15 cellular contexts compared by ENCODE assay signal in genomic region chr13:114341003-114341777, GRCh38. TPM values are rescaled to one million over a fixed set of nuclear protein-coding genes. Genes with fewer than 3 reads are reported as not detected.
DNase-seq lines count a peak whose midpoint lies in the region; ATAC-seq and TF ChIP-seq lines count a peak whose summit lies in the region.
"Had no signal": no experiment of that assay in that cellular context is flagged by ENCODE, and none has a peak within 500 bp of the region (broad histone marks: within the 10 kb centered on the region; RNA-seq: fewer than 3 reads in every experiment).

No MANE protein-coding gene starts in this region.

- peak overlapping the region; percentile 6; the same call in 1 of the 2 replicates for H3K4me2 ChIP-seq in DOHH2 (ENCODE audit: low read length)
- H3K4me2 ChIP-seq in neuronal stem cell (ENCODE audit: insufficient read depth, low read length, poor library complexity, severe bottlenecking) = no peak overlapping the region

- H3K36me3 ChIP-seq in DOHH2 (ENCODE audit: control insufficient read depth, low read length) (no peaks in the 10 kb centered on the region), neuronal stem cell (replicated peaks in 1 of 2; ENCODE audit: control insufficient read depth in 2 of 2, insufficient read depth in 2 of 2, low read length in 2 of 2) (no peaks in the 10 kb centered on the region)
- no peaks in the 10 kb centered on the region for H3K36me3 ChIP-seq in CD8-positive, alpha-beta T cell (ENCODE audit: insufficient read depth, low read length)
- H3K36me3 ChIP-seq: MG63 had no signal

- peak overlapping the region; percentile 56 for H2AK5ac ChIP-seq in neuronal stem cell (ENCODE audit: low read depth, low read length)

- no peak overlapping the region for H3K23ac ChIP-seq in neuronal stem cell (ENCODE audit: low read depth, low read length, poor library complexity)

- H4K91ac ChIP-seq in neuronal stem cell (ENCODE audit: low read depth, low read length, poor library complexity) = no peak overlapping the region

- peak overlapping the region; percentile 34 to 49 for H3K4me3 Mint-ChIP-seq in effector memory CD8-positive, alpha-beta T cell
- no peak overlapping the region for H3K4me3 Mint-ChIP-seq in CD8-positive, alpha-beta T cell

- H3F3A ChIP-seq in DOHH2 (ENCODE audit: control insufficient read depth, insufficient read depth) = peaks cover 16% of the 10 kb centered on the region

- no CpG with 5 or more reads among the region's 14 CpGs for WGBS in neuronal stem cell (ENCODE audit: extremely low coverage in 2 of 2, insufficient read length in 2 of 2, insufficient replicate concordance in 1 of 2), 2 donors

- H3K4me3 ChIP-seq in DOHH2 (ENCODE audit: low read length) (no peak overlapping the region), HL-60 (replicated peaks; ENCODE audit: insufficient read depth, low read length) (no peak overlapping the region), neuronal stem cell (ENCODE audit: low read length in 2 of 2) (no peak overlapping the region)
- no peak overlapping the region for H3K4me3 ChIP-seq in CD8-positive, alpha-beta T cell (ENCODE audit: low read depth, low read length)
- H3K4me3 ChIP-seq: MG63, SK-N-MC had no signal

- H3K9me2 ChIP-seq in DOHH2 (replicated peaks; ENCODE audit: control insufficient read depth, low read length) = no peaks in the 10 kb centered on the region

- H3K4me1 Mint-ChIP-seq in effector memory CD8-positive, alpha-beta T cell (ENCODE audit: low read depth in 2 of 2) = peaks cover 16 to 17% of the 10 kb centered on the region in 2 donors
- peaks cover 12% of the 10 kb centered on the region for H3K4me1 Mint-ChIP-seq in CD8-positive, alpha-beta T cell (ENCODE audit: low read depth)

- H3K27me3 ChIP-seq in DOHH2 (ENCODE audit: control insufficient read depth, low read length) (no peaks in the 10 kb centered on the region), HL-60 (ENCODE audit: insufficient read depth, poor library complexity, severe bottlenecking) (no peaks in the 10 kb centered on the region), neuronal stem cell (ENCODE audit: control insufficient read depth in 3 of 3, insufficient read depth in 3 of 3, low read depth in 1 of 3, low read length in 3 of 3) (no peaks in the 10 kb centered on the region)
- no peaks in the 10 kb centered on the region for H3K27me3 ChIP-seq in CD8-positive, alpha-beta T cell (ENCODE audit: insufficient read depth, low read length)

- no peaks in the 10 kb centered on the region for H4K20me1 ChIP-seq in DOHH2 (ENCODE audit: control insufficient read depth, insufficient read depth, low read depth, low read length)

- DNase-seq in HL-60 (ENCODE audit: low read depth in 1 of 2, low spot score in 1 of 2) (no peak), neuronal stem cell (ENCODE audit: low spot score) (no peak), NCI-H2196 treated with DMSO at 0.1 percent for 48 hours (lab: John Stamatoyannopoulos, UW; ENCODE audit: unreplicated experiment) (no peak)
- DNase-seq in effector memory CD8-positive, alpha-beta T cell = no peak
- no peak for DNase-seq in CD8-positive, alpha-beta T cell
- DNase-seq: ACHN, H7, MG63, NCI-H1105 treated with DMSO at 0.1 percent for 48 hours, NCI-H1694 treated with DMSO at 0.1 percent for 48 hours, NCI-H446, NCI-H748 treated with DMSO at 0.1 percent for 48 hours had no signal

- H3K9me3 ChIP-seq in DOHH2 (ENCODE audit: control insufficient read depth, insufficient read depth, low read length) (no peaks in the 10 kb centered on the region), neuronal stem cell (replicated peaks in 1 of 2; ENCODE audit: control insufficient read depth in 2 of 2, insufficient read depth in 1 of 2, low read depth in 1 of 2, low read length in 2 of 2) (peaks cover 0 to 12% of the 10 kb centered on the region in 2 donors)
- H3K9me3 ChIP-seq in CD8-positive, alpha-beta T cell (ENCODE audit: low read length) = no peaks in the 10 kb centered on the region
- H3K9me3 ChIP-seq: MG63 had no signal

- H2BK5ac ChIP-seq in neuronal stem cell (ENCODE audit: low read length) = no peak overlapping the region

- peak overlapping the region; percentile 19 for H2AFZ ChIP-seq in neuronal stem cell (ENCODE audit: low read length)

- no peaks in the 10 kb centered on the region for H3K79me2 ChIP-seq in DOHH2 (ENCODE audit: control insufficient read depth, low read length)

- H3K79me1 ChIP-seq in neuronal stem cell (ENCODE audit: low read depth, low read length) = no peaks in the 10 kb centered on the region

- H3K14ac ChIP-seq in neuronal stem cell (ENCODE audit: low read length) = no peak overlapping the region

- no peaks in the 10 kb centered on the region for H3K9me3 Mint-ChIP-seq in effector memory CD8-positive, alpha-beta T cell
- no peaks in the 10 kb centered on the region for H3K9me3 Mint-ChIP-seq in CD8-positive, alpha-beta T cell

- H3K27ac Mint-ChIP-seq in effector memory CD8-positive, alpha-beta T cell = no peak overlapping the region
- H3K27ac Mint-ChIP-seq in CD8-positive, alpha-beta T cell = no peak overlapping the region

- POLR2A ChIA-PET in CD8-positive, alpha-beta T cell (lab: Charles Lee) = no interaction called here

- H2BK15ac ChIP-seq in neuronal stem cell (ENCODE audit: low read length) = no peak overlapping the region

- H3K4ac ChIP-seq in neuronal stem cell (ENCODE audit: low read length) = no peak overlapping the region

- H3K27me3 Mint-ChIP-seq in effector memory CD8-positive, alpha-beta T cell = peaks cover 0 to 8% of the 10 kb centered on the region in 2 donors
- H3K27me3 Mint-ChIP-seq in CD8-positive, alpha-beta T cell (ENCODE audit: low read depth) = peaks cover 2% of the 10 kb centered on the region

- no peak for TF ChIP-seq CTCF in DOHH2 (IDR thresholded peaks at IDR 0.05; ENCODE audit: low read depth, low read length, poor library complexity, severe bottlenecking)
- no peak for TF ChIP-seq CTCF in HL-60 (IDR thresholded peaks at IDR 0.05; ENCODE audit: insufficient read depth, low read length)
- TF ChIP-seq CTCF in CD8-positive, alpha-beta T cell (IDR thresholded peaks at IDR 0.05) = no peak

- H3K9ac ChIP-seq in neuronal stem cell (ENCODE audit: low read depth, low read length, poor library complexity) = no peak overlapping the region

- H4K8ac ChIP-seq in neuronal stem cell (ENCODE audit: low read depth, low read length) = peak overlapping the region; percentile 86

- H2BK12ac ChIP-seq in neuronal stem cell (ENCODE audit: low read length) = no peak overlapping the region

- CTCF ChIA-PET in CD8-positive, alpha-beta T cell (lab: Charles Lee) = interaction anchor here (2.1 kb wide), 2 partner anchors 14 to 22 kb away, joined by 4 to 6 read pairs; no protein-coding TSS in a partner anchor

- H3K36me3 Mint-ChIP-seq in effector memory CD8-positive, alpha-beta T cell (ENCODE audit: insufficient read depth) = peaks cover 5% of the 10 kb centered on the region
- H3K36me3 Mint-ChIP-seq in CD8-positive, alpha-beta T cell = no peaks in the 10 kb centered on the region

- H2BK120ac ChIP-seq in neuronal stem cell (ENCODE audit: low read depth, low read length) = no peak overlapping the region

- H3K27ac ChIP-seq in DOHH2 (ENCODE audit: low read depth, low read length) (peak overlapping the region; percentile 73), HL-60 (replicated peaks) (0 out of 2 replicates have a peak overlapping the region, but pooled peaks have one; percentile 1), neuronal stem cell (replicated peaks; ENCODE audit: low read length) (no peak overlapping the region)
- H3K27ac ChIP-seq in CD8-positive, alpha-beta T cell (ENCODE audit: low read depth, low read length) = no peak overlapping the region
- H3K27ac ChIP-seq: SK-N-MC had no signal

- H3K4me1 ChIP-seq in DOHH2 (ENCODE audit: control insufficient read depth, low read length) = peaks cover 45% of the 10 kb centered on the region
- no peaks in the 10 kb centered on the region for H3K4me1 ChIP-seq in neuronal stem cell (ENCODE audit: control insufficient read depth in 2 of 2, insufficient read depth in 1 of 2, low read depth in 1 of 2, low read length in 2 of 2)
- H3K4me1 ChIP-seq in CD8-positive, alpha-beta T cell (ENCODE audit: insufficient read depth, low read length) = no peaks in the 10 kb centered on the region

- intact Hi-C loops in CD8-positive, alpha-beta T cell (cut with DNase I, micrococcal nuclease) = no loop called here

- no peak for ATAC-seq in effector memory CD8-positive, alpha-beta T cell (replicated peaks)
- ATAC-seq in CD8-positive, alpha-beta T cell = no peak
- no peak for ATAC-seq in HG03342 (IDR thresholded peaks at IDR 0.05; ENCODE audit: unreplicated experiment)

- no peak overlapping the region for H3K18ac ChIP-seq in neuronal stem cell (ENCODE audit: low read length)

RNA-seq across cellular contexts. Expression of gene CHAMP1, which starts 26.9 kb away (rescaled TPM):
- 50.8 TPM for polyA plus RNA-seq in neuronal stem cell (2013, experiment 1 of 2)
- polyA plus RNA-seq in neuronal stem cell (2013, experiment 2 of 2) = 52.3 TPM
- 10 to 100 TPM; 10.8 to 14.2 TPM for total RNA-seq in CD8-positive, alpha-beta T cell

RNA-seq across cellular contexts. Expression of gene UPF3A, which starts 59.8 kb away (rescaled TPM):
- 79.9 TPM for polyA plus RNA-seq in neuronal stem cell (2013, experiment 1 of 2)
- 78.4 TPM for polyA plus RNA-seq in neuronal stem cell (2013, experiment 2 of 2)
- 10 to 100 TPM; 33.3 to 37.0 TPM for total RNA-seq in CD8-positive, alpha-beta T cell

Comparison
In these comparisons a context has a peak if more than half of its experiments do, and no peak if none do; other contexts are left out.
1. H3K27ac ChIP-seq: peak in DOHH2 (single experiment) and HL-60 (single experiment); none in neuronal stem cell (single experiment) and CD8-positive, alpha-beta T cell (single experiment).